8 cellular contexts compared by ENCODE assay signal in genomic region chr1:24502168-24503002, GRCh38. TPM values are rescaled to one million over a fixed set of nuclear protein-coding genes. Genes with fewer than 3 reads are reported as not detected.
A peak's percentile ranks its signal among the peaks of the same experiment; 100 is the strongest.
DNase-seq lines count a peak whose midpoint lies in the region; ATAC-seq and TF ChIP-seq lines count a peak whose summit lies in the region.

TSS of gene RCAN3 (plus strand) at chr1:24502836. CDS start at chr1:24514373, 11,537 bp downstream.

- peak; percentile 64 for ATAC-seq in GM21576 (IDR thresholded peaks at IDR 0.05; ENCODE audit: unreplicated experiment)
- ATAC-seq in SK-N-SH treated with all-trans-retinoic acid at 6 μM for 48 hours: peak; percentile 92

- no peaks in the 10 kb centered on the region for H3K27me3 ChIP-seq in BJ (ENCODE audit: control insufficient read depth, insufficient read depth, low read length)

- no peaks in the 10 kb centered on the region for H3K36me3 ChIP-seq in BJ (ENCODE audit: control insufficient read depth, insufficient read depth, low read length)

- no peak for TF ChIP-seq CTCF in BJ (IDR thresholded peaks at IDR 0.05; ENCODE audit: insufficient read depth, low read depth, low read length)

- peak within 1 kb of the TSS; percentile 73 for H3K4me3 ChIP-seq in BJ (ENCODE audit: low read depth, low read length)

- CTCF ChIA-PET in BJ (lab: Yijun Ruan, JAX): interaction anchor here (1.0 to 2.2 kb wide), 2 partner anchors 10 to 16 kb away, joined by 3 to 14 read pairs; no protein-coding TSS in a partner anchor

- POLR2A ChIA-PET in BJ (lab: Charles Lee): interaction anchor here (0.6 kb wide), 1 partner anchor 178 kb away, joined by 3 read pairs; no protein-coding TSS in a partner anchor

- DNase-seq in BJ (ENCODE audit: low read depth) (no peak), NCI-H1092 treated with DMSO at 0.1 percent for 48 hours (lab: John Stamatoyannopoulos, UW) (peak; percentile 80), globus pallidus (ENCODE audit: low spot score) (peak; percentile 84), nucleus accumbens (lab: John Stamatoyannopoulos, UW) (peak in 53 of 56 donors; percentile 15 to 88 (median 61)), substantia nigra (lab: John Stamatoyannopoulos, UW) (peak in 45 of 49 donors; percentile 16 to 87 (median 55))
- peak; percentile 93 for DNase-seq in activated naive CD4-positive, alpha-beta T cell treated with anti-CD3 and anti-CD28 coated beads, Interleukin-2, amount 50 U/mL, for 16 hours

- H3K27ac ChIP-seq in substantia nigra (ENCODE audit: low read depth, low read length, poor library complexity, severe bottlenecking): peak within 1 kb of the TSS; percentile 75

TF ChIP-seq in SK-N-SH treated with all-trans-retinoic acid at 6 μM for 48 hours, 23 proteins besides CTCF, POLR2A, EP300 and RAD21:
- TF ChIP-seq CSRNP3 (CRISPR knock-in tag; IDR thresholded peaks at IDR 0.05) (no peak), ZNF565 (CRISPR knock-in tag; conservative IDR thresholded peaks at IDR 0.05; ENCODE audit: low read depth) (no peak), GLIS3 (CRISPR knock-in tag; IDR thresholded peaks at IDR 0.05) (0 out of 2 replicates have a peak, but pooled peaks have one; percentile 37), OSR1 (CRISPR knock-in tag; IDR thresholded peaks at IDR 0.05) (no peak), BACH2 (CRISPR knock-in tag; IDR thresholded peaks at IDR 0.05; ENCODE audit: borderline replicate concordance) (no peak), CSDC2 (CRISPR knock-in tag; IDR thresholded peaks at IDR 0.05) (no peak), POU6F1 (CRISPR knock-in tag; IDR thresholded peaks at IDR 0.05; ENCODE audit: borderline replicate concordance, low read depth) (no peak)

RNA-seq across cellular contexts. Expression of gene RCAN3, which starts in this region (rescaled TPM):
- polyA plus RNA-seq in BJ (2011; rRNA removed): 6.3 and 7.6 TPM in 2 replicates
- polyA minus RNA-seq in BJ (2011; rRNA and poly(A)+ RNA removed): 5.6 and 7.6 TPM in 2 replicates
